Comparison of ENCODE assay signal across 9 cellular contexts in genomic region chr6:25277857-25278256, GRCh38. TPM values are rescaled to one million over a fixed set of nuclear protein-coding genes. Genes with fewer than 3 reads are reported as not detected.
DNase-seq lines count a peak whose midpoint lies in the region; ATAC-seq and TF ChIP-seq lines count a peak whose summit lies in the region.
"Had no signal": no experiment of that assay in that cellular context is flagged by ENCODE, and none has a peak within 500 bp of the region (broad histone marks: within the 10 kb centered on the region; RNA-seq: fewer than 3 reads in every experiment).

No MANE protein-coding gene starts in this region.

- no peak overlapping the region for H2AFZ ChIP-seq in H9 (ENCODE audit: low read length)

- no peaks in the 10 kb centered on the region for H4K20me1 ChIP-seq in H9 (ENCODE audit: control insufficient read depth, insufficient read depth, insufficient read length)

- no peak overlapping the region for H2BK120ac ChIP-seq in H9 (ENCODE audit: low read depth, low read length, poor library complexity, severe bottlenecking)

- no peak overlapping the region for H2AK5ac ChIP-seq in H9 (ENCODE audit: insufficient read length, low read length)

- no peaks in the 10 kb centered on the region for H3K79me1 ChIP-seq in H9 (ENCODE audit: insufficient read depth, low read depth, low read length, poor library complexity, severe bottlenecking)

- ATAC-seq in GM18907 (IDR thresholded peaks at IDR 0.05; ENCODE audit: unreplicated experiment) = no peak

- H3K18ac ChIP-seq in H9 (ENCODE audit: insufficient read length, low read depth, low read length) = no peak overlapping the region

- no peak overlapping the region for H3K14ac ChIP-seq in H9 (ENCODE audit: insufficient read depth, low read length)

- H3K36me3 Mint-ChIP-seq in H9 (ENCODE audit: insufficient read depth in 1 of 3, low read depth in 3 of 3) (no peaks in the 10 kb centered on the region; a peak in 1 of 7 replicates), mesothelial cell of epicardium (no peaks in the 10 kb centered on the region), CD14-positive monocyte (peaks cover 0 to 4% of the 10 kb centered on the region in 2 donors)

- TF ChIP-seq CTCF in AG09309 (IDR thresholded peaks at IDR 0.05; ENCODE audit: control insufficient read depth, insufficient read depth, low read depth, low read length, missing control alignments) (no peak), H9 (conservative IDR thresholded peaks at IDR 0.05) (no peak), mesothelial cell of epicardium (IDR thresholded peaks at IDR 0.05; ENCODE audit: unreplicated experiment) (no peak), CD14-positive monocyte (IDR thresholded peaks at IDR 0.05) (no peak)

- no peaks in the 10 kb centered on the region for H3K27me3 ChIP-seq in H9 (ENCODE audit: insufficient read depth, low read length)
- H3K27me3 ChIP-seq: Peyer's patch had no signal

- H3K4me3 ChIP-seq in AG09309 (ENCODE audit: control insufficient read depth, low read depth, low read length) = peak overlapping the region; percentile 6

- no peak overlapping the region for H3K4ac ChIP-seq in H9 (ENCODE audit: low read depth, low read length)

- DNase-seq in AG09309 (ENCODE audit: low read depth) (no peak), H9 (no peak), astrocyte of the hippocampus (ENCODE audit: low read depth, low spot score) (peak; percentile 8), mesothelial cell of epicardium (ENCODE audit: low spot score in 2 of 2, unreplicated experiment in 2 of 2) (no peak), GDM1 (lab: John Stamatoyannopoulos, UW) (no peak), CD14-positive monocyte (ENCODE audit: low spot score) (no peak), HPDE6-E6E7 (ENCODE audit: extremely low spot score) (no peak)
- DNase-seq: Peyer's patch had no signal

- no peak overlapping the region for H3K23ac ChIP-seq in H9 (ENCODE audit: insufficient read length, low read depth, low read length)

- H2BK5ac ChIP-seq in H9 (ENCODE audit: insufficient read length, low read length) = no peak overlapping the region

- no peak overlapping the region for H4K8ac ChIP-seq in H9 (replicated peaks; ENCODE audit: insufficient read length, low read depth, low read length)

- no peak overlapping the region for H2BK20ac ChIP-seq in H9 (ENCODE audit: low read depth, low read length, poor library complexity, severe bottlenecking)

- H3K4me1 Mint-ChIP-seq in H9 (peaks cover 26 to 30% of the 10 kb centered on the region in 2 experiments), mesothelial cell of epicardium (peaks cover 36% of the 10 kb centered on the region), CD14-positive monocyte (peaks cover 28% of the 10 kb centered on the region)

- H3K9me3 ChIP-seq in H9 (ENCODE audit: control insufficient read depth, low read depth, low read length) = no peaks in the 10 kb centered on the region
- H3K9me3 ChIP-seq: Peyer's patch had no signal

- no peak overlapping the region for H2BK12ac ChIP-seq in H9 (ENCODE audit: insufficient read length, low read depth, low read length)

- H3K4me3 Mint-ChIP-seq in H9 = peak overlapping the region; percentile 93 to 96
- H3K4me3 Mint-ChIP-seq in mesothelial cell of epicardium = peak overlapping the region; percentile 82
- no peak overlapping the region for H3K4me3 Mint-ChIP-seq in CD14-positive monocyte

- no peaks in the 10 kb centered on the region; the same call in 1 of the 2 replicates for H3K79me2 ChIP-seq in H9 (ENCODE audit: insufficient read depth, low read length)

- no peaks in the 10 kb centered on the region; the same call in 1 of the 2 replicates for H3K27me3 Mint-ChIP-seq in H9 (ENCODE audit: low read depth)
- no peaks in the 10 kb centered on the region for H3K27me3 Mint-ChIP-seq in mesothelial cell of epicardium (ENCODE audit: low read depth)
- peaks cover 16 to 23% (median 17%) of the 10 kb centered on the region in 3 donors for H3K27me3 Mint-ChIP-seq in CD14-positive monocyte (ENCODE audit: low read depth in 3 of 3)

- intact Hi-C loops in CD14-positive monocyte (cut with micrococcal nuclease) = loop anchor here in 1 of 2 donors (10.0 kb wide), 1 partner anchor 277 kb away; no protein-coding TSS in a partner anchor

- no peak overlapping the region for H3K27ac ChIP-seq in H9 (ENCODE audit: insufficient read length, low read depth, low read length)

- H3K56ac ChIP-seq in H9 (ENCODE audit: insufficient read length, low read depth, low read length) = no peak overlapping the region

- H3K4me1 ChIP-seq in H9 (ENCODE audit: insufficient read depth, low read length) = 0 out of 2 replicates have a peak, but pooled peaks cover 2% of the 10 kb centered on the region

- peak overlapping the region; percentile 73 for H3K4me2 ChIP-seq in H9 (ENCODE audit: insufficient read depth, insufficient read length, low read length)

- H3K9me3 Mint-ChIP-seq in H9 (no peaks in the 10 kb centered on the region), mesothelial cell of epicardium (no peaks in the 10 kb centered on the region), CD14-positive monocyte (peaks cover 0 to 5% (median 0%) of the 10 kb centered on the region in 7 donors)

- peaks cover 17% of the 10 kb centered on the region for H3K23me2 ChIP-seq in H9 (ENCODE audit: insufficient read length, low read depth, low read length, poor library complexity, severe bottlenecking)

- no peak overlapping the region for H3K9ac ChIP-seq in H9 (ENCODE audit: extremely low read depth, insufficient read length, low read length)

- H3K27ac Mint-ChIP-seq in H9 (no peak overlapping the region), mesothelial cell of epicardium (no peak overlapping the region), CD14-positive monocyte (no peak overlapping the region)

- no peak overlapping the region for H4K91ac ChIP-seq in H9 (ENCODE audit: insufficient read length, low read depth, low read length)

- WGBS in H9 (ENCODE audit: extremely low coverage, insufficient read length, low lambda C conversion rate) = no CpG with 5 or more reads among the region's 1 CpG

- H2BK15ac ChIP-seq in H9 (ENCODE audit: low read depth, low read length) = no peak overlapping the region

- H3T11ph ChIP-seq in H9 (ENCODE audit: low read length) = no peak overlapping the region

- no peak overlapping the region for H4K5ac ChIP-seq in H9 (ENCODE audit: insufficient read length, low read depth, low read length)

RNA-seq across cellular contexts. Expression of gene CARMIL1, which starts 1.3 kb away (rescaled TPM):
- 23.6 and 24.0 TPM in 2 replicates for total RNA-seq in H9 (2021)
- 12.4 to 15.7 TPM (median 14.2 TPM) in 3 replicates for total RNA-seq in mesothelial cell of epicardium
- under 1 TPM; 0.30 to 0.41 TPM for polyA plus RNA-seq in CD14-positive monocyte

Comparison
In these comparisons a context has a peak if more than half of its experiments do, and no peak if none do; other contexts are left out.
1. H3K4me3 Mint-ChIP-seq: peak in H9 (2 of 2) and mesothelial cell of epicardium (single experiment); none in CD14-positive monocyte (0 of 2).